ENCODE assay signal across 24 cellular contexts in the genomic region with DNA sequence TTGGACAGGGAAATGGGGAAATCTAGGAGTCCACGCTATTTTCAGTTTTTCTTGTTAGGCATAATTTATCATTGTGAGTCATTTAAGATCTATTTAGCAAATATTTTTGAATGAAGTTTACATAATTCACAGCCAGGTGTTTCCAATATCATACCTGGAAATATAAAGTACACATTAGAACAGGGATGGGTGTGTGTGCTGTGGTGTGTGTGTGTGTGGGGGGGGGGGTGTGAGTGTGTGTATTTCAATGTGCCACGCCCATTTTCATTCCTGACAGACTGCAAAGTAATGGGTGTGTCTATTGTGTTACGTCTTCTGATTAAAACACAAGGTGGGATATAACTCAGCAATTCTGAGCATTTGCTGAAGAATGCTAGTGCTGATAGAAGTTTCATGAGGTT.
"Had no signal": no experiment of that assay in that cellular context is flagged by ENCODE, and none has a peak within 500 bp of the region (broad histone marks: within the 10 kb centered on the region; RNA-seq: fewer than 3 reads in every experiment).

No MANE protein-coding gene starts in this region.

- H3K27ac ChIP-seq: coronary artery, hepatocyte, parathyroid adenoma, thyroid gland, WERI-Rb-1 had no signal

- H3K27ac Mint-ChIP-seq: activated naive CD4-positive, alpha-beta T cell treated with anti-CD3 and anti-CD28 coated beads, Interleukin-2, amount 50 U/mL, for 24 hours; natural killer cell treated with Interleukin-12 subunit alpha and Interleukin-12 subunit beta and Interleukin-15 and Interleukin-18, amount 100 ng/mL, for 72 hours had no signal

- FAIRE-seq: frontal cortex, TTC549, urothelium cell line had no signal

- H3K4me1 ChIP-seq: parathyroid adenoma had no signal

- H3K36me3 Mint-ChIP-seq: activated naive CD4-positive, alpha-beta T cell treated with anti-CD3 and anti-CD28 coated beads, Interleukin-2, amount 50 U/mL, for 24 hours; natural killer cell treated with Interleukin-12 subunit alpha and Interleukin-12 subunit beta and Interleukin-15 and Interleukin-18, amount 100 ng/mL, for 72 hours had no signal

- H3K36me3 ChIP-seq: thyroid gland had no signal

- H2AFZ ChIP-seq: hepatocyte, parathyroid adenoma had no signal

- H3K9me3 Mint-ChIP-seq: activated naive CD4-positive, alpha-beta T cell treated with anti-CD3 and anti-CD28 coated beads, Interleukin-2, amount 50 U/mL, for 24 hours; natural killer cell treated with Interleukin-12 subunit alpha and Interleukin-12 subunit beta and Interleukin-15 and Interleukin-18, amount 100 ng/mL, for 72 hours had no signal

- H3K9me3 ChIP-seq: thyroid gland had no signal

- H3K4me2 ChIP-seq: hepatocyte had no signal

- H3K27me3 ChIP-seq: hepatocyte, thyroid gland had no signal

- ATAC-seq: left ventricle myocardium superior; natural killer cell treated with Interleukin-12 subunit alpha and Interleukin-12 subunit beta and Interleukin-15 and Interleukin-18, amount 100 ng/mL, for 72 hours; right cardiac atrium; stimulated activated naive CD8-positive, alpha-beta T cell treated with anti-CD3 and anti-CD28 coated beads, Interleukin-15, Interleukin-2, amounts not matched to agents 100 U/mL and 50 U/mL, for 24 hours had no signal

- H3K4me3 Mint-ChIP-seq: activated naive CD4-positive, alpha-beta T cell treated with anti-CD3 and anti-CD28 coated beads, Interleukin-2, amount 50 U/mL, for 24 hours; natural killer cell treated with Interleukin-12 subunit alpha and Interleukin-12 subunit beta and Interleukin-15 and Interleukin-18, amount 100 ng/mL, for 72 hours had no signal

- H3K4me3 ChIP-seq: coronary artery, hepatocyte, thyroid gland had no signal

- H3K27me3 Mint-ChIP-seq: activated naive CD4-positive, alpha-beta T cell treated with anti-CD3 and anti-CD28 coated beads, Interleukin-2, amount 50 U/mL, for 24 hours; natural killer cell treated with Interleukin-12 subunit alpha and Interleukin-12 subunit beta and Interleukin-15 and Interleukin-18, amount 100 ng/mL, for 72 hours had no signal

- H3K4me1 Mint-ChIP-seq: activated naive CD4-positive, alpha-beta T cell treated with anti-CD3 and anti-CD28 coated beads, Interleukin-2, amount 50 U/mL, for 24 hours had no signal

- DNase-seq: activated CD4-positive, CD25-positive, alpha-beta regulatory T cell treated with anti-CD3 and anti-CD28 coated beads, Interleukin-2, amount 50 U/mL, for 72 hours; activated gamma-delta T cell treated with Interleukin-2 at 50 U/mL for 16 hours; activated T-cell treated with anti-CD3 and anti-CD28 coated beads, Interleukin-2, amount 50 U/mL, for 1 hour; aorta; cerebellar nuclear complex; erythroblast; glutamatergic neuron; left ventricle myocardium superior; midbrain; right cardiac atrium; stimulated activated CD4-positive, alpha-beta T cell treated with anti-CD3 and anti-CD28 coated beads, Interleukin-12 subunit alpha, Interleukin-12 subunit beta, amount 100 ng/mL, for 4 hours; stimulated activated CD4-positive, alpha-beta T cell treated with anti-CD3 and anti-CD28 coated beads, Interleukin-4, amount 100 ng/mL, for 4 hours; stimulated activated naive CD8-positive, alpha-beta T cell treated with anti-CD3 and anti-CD28 coated beads, Interleukin-15, Interleukin-2, amounts not matched to agents 100 U/mL and 50 U/mL, for 24 hours; substantia nigra; thyroid gland; WERI-Rb-1 had no signal
